10 cellular contexts compared by ENCODE assay signal in genomic region chr1:70675737-70676156, GRCh38.
DNase-seq lines count a peak whose midpoint lies in the region; ATAC-seq and TF ChIP-seq lines count a peak whose summit lies in the region.
"Had no signal": no experiment of that assay in that cellular context is flagged by ENCODE, and none has a peak within 500 bp of the region (broad histone marks: within the 10 kb centered on the region; RNA-seq: fewer than 3 reads in every experiment).

No MANE protein-coding gene starts in this region.

- no peak overlapping the region for H3K27ac Mint-ChIP-seq in neural progenitor cell

- H3K4me3 ChIP-seq in neural progenitor cell = no peak overlapping the region

- no peaks in the 10 kb centered on the region for H3K9me3 Mint-ChIP-seq in neural progenitor cell

- H3K27me3 Mint-ChIP-seq in neural progenitor cell (ENCODE audit: insufficient read depth, low read depth) = peaks cover 3% of the 10 kb centered on the region

- ATAC-seq in GM19455 (IDR thresholded peaks at IDR 0.05; ENCODE audit: unreplicated experiment) (peak; percentile 56), HG02885 (IDR thresholded peaks at IDR 0.05; ENCODE audit: poor library complexity, unreplicated experiment) (peak; percentile 82)

- no peak for TF ChIP-seq CTCF in neural progenitor cell (IDR thresholded peaks at IDR 0.05)

- H3K4me3 Mint-ChIP-seq in neural progenitor cell = no peak overlapping the region

- no peaks in the 10 kb centered on the region for H3K36me3 Mint-ChIP-seq in neural progenitor cell

- no peak overlapping the region for H3K4me2 ChIP-seq in neural progenitor cell

- peaks cover 25% of the 10 kb centered on the region for H3K4me1 Mint-ChIP-seq in neural progenitor cell

- DNase-seq in NCI-H82 (lab: John Stamatoyannopoulos, UW) = peak; percentile 48
- DNase-seq in neural progenitor cell (ENCODE audit: low spot score) = peak; percentile 53
- no peak for DNase-seq in NCI-H510A (lab: John Stamatoyannopoulos, UW)
- DNase-seq in NCI-H128 (lab: John Stamatoyannopoulos, UW; ENCODE audit: unreplicated experiment) = no peak
- no peak for DNase-seq in T1000 (lab: John Stamatoyannopoulos, UW)
- DNase-seq: anterior cingulate cortex, foreskin fibroblast, NCI-H1105 treated with DMSO at 0.1 percent for 48 hours had no signal

- H3K79me2 ChIP-seq in neural progenitor cell (ENCODE audit: low read depth) = no peaks in the 10 kb centered on the region

- peaks cover 6% of the 10 kb centered on the region for H3K4me1 ChIP-seq in neural progenitor cell

- H3F3A ChIP-seq in neural progenitor cell (ENCODE audit: low read depth) = no peaks in the 10 kb centered on the region

- H3K36me3 ChIP-seq in neural progenitor cell = no peaks in the 10 kb centered on the region

- H2AFZ ChIP-seq in neural progenitor cell (replicated peaks) = no peak overlapping the region

- no peaks in the 10 kb centered on the region for H4K20me1 ChIP-seq in neural progenitor cell (ENCODE audit: low read depth)

- H3K9ac ChIP-seq in neural progenitor cell = no peak overlapping the region

- H3K27ac ChIP-seq in neural progenitor cell = no peak overlapping the region

- H3K9me3 ChIP-seq in neural progenitor cell (ENCODE audit: low read depth) = no peaks in the 10 kb centered on the region

- no peaks in the 10 kb centered on the region for H3K27me3 ChIP-seq in neural progenitor cell

Comparison
In these comparisons a context has a peak if more than half of its experiments do, and no peak if none do; other contexts are left out.
1. DNase-seq: peak in NCI-H82 (single experiment) and neural progenitor cell (single experiment); none in NCI-H510A (single experiment), NCI-H128 (single experiment) and T1000 (single experiment).